17 cellular contexts compared by ENCODE assay signal in genomic region chrX:107579956-107580355, GRCh38. TPM values are rescaled to one million over a fixed set of nuclear protein-coding genes. Genes with fewer than 3 reads are reported as not detected.
DNase-seq lines count a peak whose midpoint lies in the region; ATAC-seq, FAIRE-seq and TF ChIP-seq lines count a peak whose summit lies in the region.
"Had no signal": no experiment of that assay in that cellular context is flagged by ENCODE, and none has a peak within 500 bp of the region (broad histone marks: within the 10 kb centered on the region; RNA-seq: fewer than 3 reads in every experiment).

No MANE protein-coding gene starts in this region.

- H3K4me3 ChIP-seq in AG10803 (ENCODE audit: low read length) = no peak overlapping the region
- H3K4me3 ChIP-seq in astrocyte (ENCODE audit: insufficient read depth, low read depth, low read length) = no peak overlapping the region
- H3K4me3 ChIP-seq: SJCRH30 had no signal

- no peaks in the 10 kb centered on the region for H3K36me3 ChIP-seq in astrocyte (ENCODE audit: insufficient read depth, low read length)
- H3K36me3 ChIP-seq: SJCRH30 had no signal

- no peaks in the 10 kb centered on the region for H4K20me1 ChIP-seq in astrocyte (ENCODE audit: insufficient read depth, low read length)

- no peak overlapping the region for H3K27ac ChIP-seq in astrocyte (ENCODE audit: low read depth, low read length)
- H3K27ac ChIP-seq: C4-2B, SJCRH30 had no signal

- FAIRE-seq in astrocyte (lab: Jason Lieb, UNC) = peak; percentile 95
- FAIRE-seq: H1 had no signal

- H3K79me2 ChIP-seq in astrocyte (ENCODE audit: insufficient read depth, low read length) = no peaks in the 10 kb centered on the region

- H2AFZ ChIP-seq in astrocyte (ENCODE audit: low read depth, low read length) = no peak overlapping the region

- ATAC-seq in T-helper 17 cell (no peak), HG02981 (IDR thresholded peaks at IDR 0.05; ENCODE audit: unreplicated experiment) (no peak)
- ATAC-seq: PC-3 had no signal

- H3K27me3 Mint-ChIP-seq in HFFc6 (ENCODE audit: insufficient read depth) (no peaks in the 10 kb centered on the region), astrocyte (ENCODE audit: low read depth, unreplicated experiment) (no peaks in the 10 kb centered on the region), CD14-positive monocyte (ENCODE audit: low read depth in 3 of 3) (peaks cover 0 to 6% (median 2%) of the 10 kb centered on the region in 3 donors), T-helper 17 cell (no peaks in the 10 kb centered on the region)

- TF ChIP-seq CTCF in AG10803 (conservative IDR thresholded peaks at IDR 0.05; ENCODE audit: low read length) (no peak), HFFc6 (IDR thresholded peaks at IDR 0.05) (no peak), astrocyte (IDR thresholded peaks at IDR 0.05; ENCODE audit: insufficient read depth, low read depth, low read length) (no peak), CD14-positive monocyte (IDR thresholded peaks at IDR 0.05) (no peak)

- intact Hi-C loops in CD14-positive monocyte (cut with micrococcal nuclease) = no loop called here

- H3K27ac Mint-ChIP-seq in HFFc6 (no peak overlapping the region; the same call in 1 of the 2 replicates), astrocyte (ENCODE audit: unreplicated experiment) (no peak overlapping the region), CD14-positive monocyte (no peak overlapping the region), T-helper 17 cell (no peak overlapping the region)

- H3K4me1 Mint-ChIP-seq in HFFc6 (ENCODE audit: low read depth) (peaks cover 14% of the 10 kb centered on the region), astrocyte (ENCODE audit: low read depth, unreplicated experiment) (no peaks in the 10 kb centered on the region), CD14-positive monocyte (no peaks in the 10 kb centered on the region), T-helper 17 cell (no peaks in the 10 kb centered on the region)

- H3K9me3 ChIP-seq in astrocyte (ENCODE audit: insufficient read depth, low read depth, low read length) = no peaks in the 10 kb centered on the region
- H3K9me3 ChIP-seq in T-helper 17 cell (ENCODE audit: control insufficient read depth, low read length, poor library complexity, severe bottlenecking) = no peaks in the 10 kb centered on the region
- H3K9me3 ChIP-seq: SJCRH30 had no signal

- H3K4me3 Mint-ChIP-seq in HFFc6 (no peak overlapping the region), astrocyte (ENCODE audit: unreplicated experiment) (no peak overlapping the region), CD14-positive monocyte (no peak overlapping the region), T-helper 17 cell (no peak overlapping the region)

- H3K4me1 ChIP-seq in astrocyte (ENCODE audit: insufficient read depth, low read length) = peaks cover 2% of the 10 kb centered on the region
- H3K4me1 ChIP-seq: SJCRH30 had no signal

- DNase-seq in AG10803 (ENCODE audit: low read depth) (peak; percentile 28), HFFc6 (peak; percentile 25), astrocyte (ENCODE audit: low read depth) (no peak), fibroblast of peridontal ligament (ENCODE audit: extremely low read depth) (peak; percentile 48), CD14-positive monocyte (ENCODE audit: low spot score) (no peak), T-helper 17 cell (no peak), NCI-H1105 (lab: John Stamatoyannopoulos, UW) (no peak)
- DNase-seq: COR-L47, NCI-H1048, NCI-H146, NCI-H2081, NCI-H748 treated with DMSO at 0.1 percent for 48 hours, PC-3, SJCRH30 had no signal

- no peak overlapping the region for H3K4me2 ChIP-seq in astrocyte (ENCODE audit: low read length)

- H3K9me3 Mint-ChIP-seq in HFFc6 (no peaks in the 10 kb centered on the region), astrocyte (ENCODE audit: unreplicated experiment) (no peaks in the 10 kb centered on the region), CD14-positive monocyte (peaks cover 0 to 12% (median 3%) of the 10 kb centered on the region in 7 donors)

- H3K27me3 ChIP-seq in astrocyte (ENCODE audit: insufficient read depth, low read length) = no peaks in the 10 kb centered on the region
- H3K27me3 ChIP-seq: SJCRH30 had no signal

- H3K9ac ChIP-seq in astrocyte (ENCODE audit: low read length) = no peak overlapping the region

- H3K36me3 Mint-ChIP-seq in HFFc6 (ENCODE audit: low read depth) (no peaks in the 10 kb centered on the region), astrocyte (ENCODE audit: low read depth, unreplicated experiment) (peaks cover 2% of the 10 kb centered on the region), CD14-positive monocyte (no peaks in the 10 kb centered on the region), T-helper 17 cell (ENCODE audit: low read depth) (no peaks in the 10 kb centered on the region)

RNA-seq across cellular contexts. Expression of gene PRPS1, which starts 48.4 kb away (rescaled TPM):
- total RNA-seq in HFFc6 (2021; fragmentation: NEBNext Ultra II Directional; extraction: Animal tissue kit (Norgen Biotek cat#: 25700)) = 10 to 100 TPM; 67.8 to 78.6 (median 73.7) TPM
- total RNA-seq in astrocyte (155 and 161 TPM in 2 replicates), T-helper 17 cell (10 to 100 TPM; 68.9 to 69.1 TPM)
- 10 to 100 TPM; 11.4 to 11.8 TPM for polyA plus RNA-seq in CD14-positive monocyte

Comparison
In these comparisons a context has a peak if more than half of its experiments do, and no peak if none do; other contexts are left out.
1. DNase-seq: peak in AG10803 (single experiment), HFFc6 (single experiment) and fibroblast of peridontal ligament (single experiment); none in astrocyte (single experiment), CD14-positive monocyte (single experiment), T-helper 17 cell (0 of 3) and NCI-H1105 (single experiment).